In the genomic region with DNA sequence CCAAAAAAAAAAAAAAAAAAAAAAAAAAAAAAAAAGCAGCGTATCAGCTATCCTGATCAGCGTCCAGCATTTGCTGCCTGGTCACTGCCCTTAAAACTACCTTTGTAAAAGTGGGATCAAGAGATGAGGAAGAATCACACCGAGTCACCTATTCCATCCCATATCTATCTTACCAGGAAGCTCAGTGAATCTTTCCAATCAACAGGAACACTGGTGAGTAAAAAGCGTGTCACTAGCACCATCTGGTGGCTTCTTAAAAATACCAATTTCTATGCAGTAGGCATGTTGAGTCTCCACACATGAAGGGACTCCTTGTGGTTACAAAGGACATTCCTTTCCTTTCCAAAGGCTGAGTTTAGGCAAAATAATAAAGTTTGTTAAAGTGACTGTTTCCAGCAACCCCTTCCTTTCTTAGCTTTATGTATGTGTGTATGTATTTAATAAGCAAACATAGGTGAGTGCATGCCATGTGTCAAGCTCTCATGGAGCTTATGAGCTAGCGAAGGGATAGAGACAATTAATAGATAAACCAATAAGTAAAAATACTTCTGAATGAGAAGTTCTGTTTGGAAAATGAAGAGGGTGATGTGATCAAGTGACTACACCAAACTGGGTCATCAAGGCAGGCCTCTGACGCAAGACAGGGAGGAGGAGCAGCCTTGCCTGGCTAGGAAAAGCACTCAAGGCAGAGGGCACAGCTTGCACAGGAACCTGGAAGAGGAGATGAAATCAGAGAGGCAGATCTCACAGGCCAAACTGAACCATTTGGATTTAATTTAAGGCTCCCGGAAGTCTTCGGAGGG, we compare ENCODE assay signal across 8 cellular contexts. TPM values are rescaled to one million over a fixed set of nuclear protein-coding genes. Genes with fewer than 3 reads are reported as not detected.
A peak's percentile ranks its signal among the peaks of the same experiment; 100 is the strongest.
DNase-seq lines count a peak whose midpoint lies in the region; ATAC-seq and TF ChIP-seq lines count a peak whose summit lies in the region.

No MANE protein-coding gene starts in this region.

- H3K9ac ChIP-seq in endodermal cell (ENCODE audit: extremely low read depth, low read length, poor library complexity, severe bottlenecking) = no peak overlapping the region

- ATAC-seq in GM21619 (IDR thresholded peaks at IDR 0.05; ENCODE audit: unreplicated experiment) = peak; percentile 73
- no peak for ATAC-seq in HG03039 (IDR thresholded peaks at IDR 0.05; ENCODE audit: unreplicated experiment)

- TF ChIP-seq CTCF in endodermal cell (conservative IDR thresholded peaks at IDR 0.05) = peak; percentile 94

- H3K4me3 ChIP-seq in endodermal cell (ENCODE audit: low read length) = no peak overlapping the region

- H3K27me3 ChIP-seq in endodermal cell (ENCODE audit: control insufficient read depth, insufficient read depth, low read length, poor library complexity, severe bottlenecking) = no peaks in the 10 kb centered on the region

- no peaks in the 10 kb centered on the region for H3K27me3 Mint-ChIP-seq in endodermal cell (ENCODE audit: insufficient read depth)

- H3K4me1 Mint-ChIP-seq in endodermal cell = no peaks in the 10 kb centered on the region

- no peak overlapping the region for H3K4me3 Mint-ChIP-seq in endodermal cell

- WGBS in endodermal cell (ENCODE audit: insufficient coverage in 1 of 2, insufficient read length in 1 of 2), 2 experiments = 56 to 65% methylated on average over 5 to 6 of the region's 8 CpGs

- H3K27ac Mint-ChIP-seq in endodermal cell = no peak overlapping the region

- H3K36me3 Mint-ChIP-seq in endodermal cell (ENCODE audit: low read depth) = no peaks in the 10 kb centered on the region

- no peaks in the 10 kb centered on the region for H3K9me3 ChIP-seq in endodermal cell (ENCODE audit: control insufficient read depth, low read length)

- no peaks in the 10 kb centered on the region for H3K36me3 ChIP-seq in endodermal cell (ENCODE audit: control insufficient read depth, insufficient read depth, low read length)

- no peaks in the 10 kb centered on the region for H3K9me3 Mint-ChIP-seq in endodermal cell

- DNase-seq in Daoy (ENCODE audit: low read depth) (peak; percentile 50), LoVo (ENCODE audit: low spot score) (peak; percentile 80), RKO (ENCODE audit: low spot score) (peak; percentile 84), endodermal cell (peak; percentile 74), lung microvascular endothelial cell (ENCODE audit: low read depth in 2 of 2) (peak; percentile 76 to 80), T1000 (lab: John Stamatoyannopoulos, UW) (no peak)

- no peaks in the 10 kb centered on the region for H3K4me1 ChIP-seq in endodermal cell (ENCODE audit: control insufficient read depth, insufficient read depth, low read length)

- no peak overlapping the region for H3K27ac ChIP-seq in endodermal cell (ENCODE audit: low read depth, low read length)

RNA-seq across cellular contexts. Expression of gene TP53AIP1, which starts 13.9 kb away (rescaled TPM):
- not detected in 2 replicates for total RNA-seq in Daoy (2014; rRNA removed; shearing (Covaris generic))
- total RNA-seq in endodermal cell (not detected), lung microvascular endothelial cell (not detected in 2 replicates)
- not detected for polyA plus RNA-seq in endodermal cell (2013, experiment 1 of 2)
- polyA plus RNA-seq in endodermal cell (2013, experiment 2 of 2) = 0.12 TPM
